ENCODE assay signal across 1 cellular context in genomic region chr4:102819588-102820365, GRCh38.
TF ChIP-seq lines count a peak whose summit lies in the region.

No MANE protein-coding gene starts in this region.

TF ChIP-seq in GM12878, 131 proteins besides CTCF, POLR2A, EP300 and RAD21:
- TF ChIP-seq NFXL1 (IDR thresholded peaks at IDR 0.05; ENCODE audit: borderline replicate concordance) = no peak
- TF ChIP-seq TCF7 (IDR thresholded peaks at IDR 0.05; ENCODE audit: borderline replicate concordance) = no peak
- no peak for TF ChIP-seq TARDBP (IDR thresholded peaks at IDR 0.05; ENCODE audit: borderline replicate concordance)
- no peak for TF ChIP-seq TCF3 (IDR thresholded peaks at IDR 0.05; ENCODE audit: borderline replicate concordance, insufficient read depth, low read depth, low read length)
- TF ChIP-seq IRF3 (IDR thresholded peaks at IDR 0.05) = no peak
- no peak for TF ChIP-seq NR2F1 (conservative IDR thresholded peaks at IDR 0.05)
- TF ChIP-seq BACH1 (IDR thresholded peaks at IDR 0.05; ENCODE audit: borderline replicate concordance) = no peak
- TF ChIP-seq CBFB (IDR thresholded peaks at IDR 0.05; ENCODE audit: low read depth) = no peak
- no peak for TF ChIP-seq POU2F2 (IDR thresholded peaks at IDR 0.05; ENCODE audit: borderline replicate concordance, low read depth, low read length)
- no peak for TF ChIP-seq PKNOX1 (IDR thresholded peaks at IDR 0.05)
- TF ChIP-seq CUX1 (IDR thresholded peaks at IDR 0.05; ENCODE audit: insufficient replicate concordance, low read depth, low read length) = no peak
- no peak for TF ChIP-seq BMI1 (IDR thresholded peaks at IDR 0.05; ENCODE audit: borderline replicate concordance)
